Comparison of ENCODE assay signal across 26 cellular contexts in genomic region chr14:58668848-58669480, GRCh38. TPM values are rescaled to one million over a fixed set of nuclear protein-coding genes. Genes with fewer than 3 reads are reported as not detected.
DNase-seq lines count a peak whose midpoint lies in the region; ATAC-seq and TF ChIP-seq lines count a peak whose summit lies in the region.
"Had no signal": no experiment of that assay in that cellular context is flagged by ENCODE, and none has a peak within 500 bp of the region (broad histone marks: within the 10 kb centered on the region; RNA-seq: fewer than 3 reads in every experiment).

No MANE protein-coding gene starts in this region.

- H3K9me3 Mint-ChIP-seq in nephron = no peaks in the 10 kb centered on the region
- H3K9me3 Mint-ChIP-seq: activated naive CD4-positive, alpha-beta T cell treated with anti-CD3 and anti-CD28 coated beads, Interleukin-2, amount 50 U/mL, for 24 hours; brain; mesothelial cell of epicardium; naive thymus-derived CD4-positive, alpha-beta T cell; stimulated activated naive B cell treated with anti-CD40 and anti-IgM and Interleukin-4, amounts not matched to agents 10 μg/mL and 1 μg/mL and 100 μg/mL, for 72 hours had no signal

- peak overlapping the region; percentile 8 to 39 (median 22) for H3K27ac Mint-ChIP-seq in nephron
- H3K27ac Mint-ChIP-seq: activated CD8-positive, alpha-beta T cell treated with anti-CD3 and anti-CD28 coated beads, Interleukin-2, amount 10 ng/mL, durations not matched to agents 7 days and 5 days; activated naive CD4-positive, alpha-beta T cell treated with anti-CD3 and anti-CD28 coated beads, Interleukin-2, amount 50 U/mL, for 24 hours; mesothelial cell of epicardium; stimulated activated naive B cell treated with anti-CD40 and anti-IgM and Interleukin-4, amounts not matched to agents 10 μg/mL and 1 μg/mL and 100 μg/mL, for 72 hours; T-helper 17 cell had no signal

- H3K27me3 ChIP-seq in HL-60 (ENCODE audit: insufficient read depth, poor library complexity, severe bottlenecking) = no peaks in the 10 kb centered on the region
- H3K27me3 ChIP-seq in heart left ventricle = no peaks in the 10 kb centered on the region
- H3K27me3 ChIP-seq: BLaER1, upper lobe of right lung had no signal

- no peaks in the 10 kb centered on the region for H3K36me3 ChIP-seq in heart left ventricle
- H3K36me3 ChIP-seq: BLaER1, upper lobe of right lung had no signal

- TF ChIP-seq CTCF in HL-60 (IDR thresholded peaks at IDR 0.05; ENCODE audit: insufficient read depth, low read length) (no peak), heart left ventricle (IDR thresholded peaks at IDR 0.05) (no peak), nephron (IDR thresholded peaks at IDR 0.05; ENCODE audit: unreplicated experiment in 3 of 3) (no peak)

- H3K4me3 Mint-ChIP-seq in nephron = no peak overlapping the region
- H3K4me3 Mint-ChIP-seq: activated CD8-positive, alpha-beta T cell treated with anti-CD3 and anti-CD28 coated beads, Interleukin-2, amount 10 ng/mL, durations not matched to agents 7 days and 5 days; activated naive CD4-positive, alpha-beta T cell treated with anti-CD3 and anti-CD28 coated beads, Interleukin-2, amount 50 U/mL, for 24 hours; brain; mesothelial cell of epicardium; naive thymus-derived CD4-positive, alpha-beta T cell; stimulated activated naive B cell treated with anti-CD40 and anti-IgM and Interleukin-4, amounts not matched to agents 10 μg/mL and 1 μg/mL and 100 μg/mL, for 72 hours; T-helper 17 cell had no signal

- TF ChIP-seq POLR2A in heart left ventricle (IDR thresholded peaks at IDR 0.05) = no peak

- H3K36me3 Mint-ChIP-seq in nephron (ENCODE audit: low read depth) = no peaks in the 10 kb centered on the region
- H3K36me3 Mint-ChIP-seq: brain; mesothelial cell of epicardium; stimulated activated naive B cell treated with anti-CD40 and anti-IgM and Interleukin-4, amounts not matched to agents 10 μg/mL and 1 μg/mL and 100 μg/mL, for 72 hours had no signal

- WGBS in heart left ventricle, 4 donors = 29 to 38% (median 32%) methylated on average over 5 of the region's 5 CpGs

- peak; percentile 1 to 21 for DNase-seq in HL-60 (ENCODE audit: low read depth in 1 of 2, low spot score in 1 of 2)
- DNase-seq in NCI-H82 (lab: John Stamatoyannopoulos, UW) = peak; percentile 93
- peak in 1 of 5 donors; percentile 42 for DNase-seq in heart left ventricle
- no peak for DNase-seq in HuH-7.5 (ENCODE audit: low spot score)
- no peak for DNase-seq in effector CD4-positive, alpha-beta T cell
- DNase-seq: activated CD4-positive, alpha-beta T cell treated with anti-CD3 and anti-CD28 coated beads for 1 hour; activated CD8-positive, alpha-beta T cell treated with anti-CD3 and anti-CD28 coated beads, Interleukin-2, amount 10 ng/mL, durations not matched to agents 7 days and 5 days; amniotic stem cell; naive thymus-derived CD4-positive, alpha-beta T cell; NCI-H1417 treated with DMSO at 0.1 percent for 48 hours; NCI-H446 treated with DMSO at 0.1 percent for 48 hours; OCI-M1; SK-N-SH; stimulated activated naive B cell treated with anti-CD40 and anti-IgM and Interleukin-4, amounts not matched to agents 10 μg/mL and 1 μg/mL and 100 μg/mL, for 72 hours; T-helper 17 cell; upper lobe of right lung had no signal

- ATAC-seq in heart left ventricle (peak; percentile 47 to 62 (median 54)), esophagus mucosa (no peak), HG03159 (IDR thresholded peaks at IDR 0.05; ENCODE audit: unreplicated experiment) (no peak)
- ATAC-seq: activated CD8-positive, alpha-beta T cell treated with anti-CD3 and anti-CD28 coated beads, Interleukin-2, amount 10 ng/mL, durations not matched to agents 7 days and 5 days; HepG2; naive thymus-derived CD4-positive, alpha-beta T cell; stimulated activated naive B cell treated with anti-CD40 and anti-IgM and Interleukin-4, amounts not matched to agents 10 μg/mL and 1 μg/mL and 100 μg/mL, for 72 hours; T-helper 17 cell; upper lobe of right lung had no signal

- intact Hi-C loops in heart left ventricle (cut with DNase I) = no loop called here

- no peaks in the 10 kb centered on the region for H3K9me3 ChIP-seq in heart left ventricle
- H3K9me3 ChIP-seq: BLaER1, SK-N-SH, upper lobe of right lung had no signal

- peaks cover 28% of the 10 kb centered on the region for H3K4me1 Mint-ChIP-seq in nephron
- H3K4me1 Mint-ChIP-seq: stimulated activated naive B cell treated with anti-CD40 and anti-IgM and Interleukin-4, amounts not matched to agents 10 μg/mL and 1 μg/mL and 100 μg/mL, for 72 hours; T-helper 17 cell had no signal

- H3K4me1 ChIP-seq in heart left ventricle = peaks cover 0 to 18% (median under 1%) of the 10 kb centered on the region in 12 donors
- H3K4me1 ChIP-seq: BLaER1, upper lobe of right lung had no signal

- no peaks in the 10 kb centered on the region for H3K27me3 Mint-ChIP-seq in nephron (ENCODE audit: low read depth)
- H3K27me3 Mint-ChIP-seq: activated naive CD4-positive, alpha-beta T cell treated with anti-CD3 and anti-CD28 coated beads, Interleukin-2, amount 50 U/mL, for 24 hours had no signal

- H3K4me3 ChIP-seq in HL-60 (replicated peaks; ENCODE audit: insufficient read depth, low read length) (no peak overlapping the region), heart left ventricle (no peak overlapping the region)
- H3K4me3 ChIP-seq: BLaER1, skin epidermis, upper lobe of right lung had no signal

- H3K27ac ChIP-seq in HL-60 (replicated peaks) (no peak overlapping the region; the same call in 1 of the 2 replicates), heart left ventricle (no peak overlapping the region)
- H3K27ac ChIP-seq: BLaER1, epithelial cell of prostate, skin epidermis, upper lobe of right lung had no signal

RNA-seq across cellular contexts. Expression of gene DACT1, which starts 31.2 kb away (rescaled TPM):
- total RNA-seq in heart left ventricle = 1 to 10 TPM; 1.3 to 7.2 (median 3.1) TPM
- 1 to 10 TPM in 1 of 2 donors, under 1 TPM in 1; 0.57 to 1.7 TPM for polyA plus RNA-seq in heart left ventricle
- 0.32 TPM for total RNA-seq in esophagus mucosa
- total RNA-seq: HepG2 had no signal

Comparison
In these comparisons a context has a peak if more than half of its experiments do, and no peak if none do; other contexts are left out.
1. DNase-seq: peak in HL-60 (2 of 2) and NCI-H82 (single experiment); none in HuH-7.5 (single experiment) and effector CD4-positive, alpha-beta T cell (single experiment).
2. ATAC-seq: peak in heart left ventricle (4 of 4); none in esophagus mucosa (single experiment) and HG03159 (single experiment).